In genomic region chr12:92362785-92363184, GRCh38 we compare ENCODE assay signal across 8 cellular contexts.
A peak's percentile ranks its signal among the peaks of the same experiment; 100 is the strongest.
DNase-seq lines count a peak whose midpoint lies in the region; ATAC-seq and TF ChIP-seq lines count a peak whose summit lies in the region.

No MANE protein-coding gene starts in this region.

- H3K9me3 ChIP-seq in mucosa of descending colon (no peaks in the 10 kb centered on the region), H9 (ENCODE audit: control insufficient read depth, low read depth, low read length) (no peaks in the 10 kb centered on the region)

- H2AK5ac ChIP-seq in H9 (ENCODE audit: insufficient read length, low read length): no peak overlapping the region

- H4K20me1 ChIP-seq in H9 (ENCODE audit: control insufficient read depth, insufficient read depth, insufficient read length): no peaks in the 10 kb centered on the region

- no peaks in the 10 kb centered on the region for H3K23me2 ChIP-seq in H9 (ENCODE audit: insufficient read length, low read depth, low read length, poor library complexity, severe bottlenecking)

- DNase-seq in GM13976 (ENCODE audit: low spot score) (peak; percentile 28), LHCN-M2 (ENCODE audit: low read depth) (peak; percentile 15), mucosa of descending colon (peak in 1 of 3 donors; percentile 23), NCI-H1930 (lab: John Stamatoyannopoulos, UW) (no peak), LoVo (ENCODE audit: low spot score) (no peak), H9 (no peak)

- no peaks in the 10 kb centered on the region for H3K79me1 ChIP-seq in H9 (ENCODE audit: insufficient read depth, low read depth, low read length, poor library complexity, severe bottlenecking)

- peaks cover 6% of the 10 kb centered on the region for H3K4me1 ChIP-seq in mucosa of descending colon (ENCODE audit: low read depth)
- H3K4me1 ChIP-seq in H9 (ENCODE audit: insufficient read depth, low read length): peaks cover 5% of the 10 kb centered on the region; the same call in 1 of the 2 replicates

- H3K9ac ChIP-seq in H9 (ENCODE audit: extremely low read depth, insufficient read length, low read length): no peak overlapping the region

- no peak overlapping the region for H3K4me3 ChIP-seq in mucosa of descending colon

- no peak overlapping the region for H3K56ac ChIP-seq in H9 (ENCODE audit: insufficient read length, low read depth, low read length)

- H2BK5ac ChIP-seq in H9 (ENCODE audit: insufficient read length, low read length): no peak overlapping the region

- no peak overlapping the region for H4K5ac ChIP-seq in H9 (ENCODE audit: insufficient read length, low read depth, low read length)

- H3K9me3 Mint-ChIP-seq in H9: no peaks in the 10 kb centered on the region

- H3K27me3 ChIP-seq in H9 (ENCODE audit: insufficient read depth, low read length): no peaks in the 10 kb centered on the region

- no peak overlapping the region for H3K27ac ChIP-seq in H9 (ENCODE audit: insufficient read length, low read depth, low read length)

- intact Hi-C loops in mucosa of descending colon (cut with DNase I, micrococcal nuclease): no loop called here

- ATAC-seq in GM21423 (IDR thresholded peaks at IDR 0.05; ENCODE audit: unreplicated experiment) (peak; percentile 57), mucosa of descending colon (peak; percentile 62), GM19455 (IDR thresholded peaks at IDR 0.05; ENCODE audit: unreplicated experiment) (no peak)

- no peak overlapping the region for H3K4me2 ChIP-seq in H9 (ENCODE audit: insufficient read depth, insufficient read length, low read length)

- no peak overlapping the region for H3K14ac ChIP-seq in H9 (ENCODE audit: insufficient read depth, low read length)

- H3K79me2 ChIP-seq in H9 (ENCODE audit: insufficient read depth, low read length): no peaks in the 10 kb centered on the region

- H3K27ac Mint-ChIP-seq in H9: no peak overlapping the region

- no peak overlapping the region for H2BK12ac ChIP-seq in H9 (ENCODE audit: insufficient read length, low read depth, low read length)

- WGBS in H9 (ENCODE audit: extremely low coverage, insufficient read length, low lambda C conversion rate): no CpG with 5 or more reads among the region's 3 CpGs

- H3K36me3 ChIP-seq in mucosa of descending colon (ENCODE audit: low read depth): no peaks in the 10 kb centered on the region

- no peak for TF ChIP-seq CTCF in GM13976 (IDR thresholded peaks at IDR 0.05; ENCODE audit: borderline replicate concordance, control extremely low read depth, extremely low read depth, insufficient read depth, missing control alignments)
- TF ChIP-seq CTCF in mucosa of descending colon (IDR thresholded peaks at IDR 0.05): no peak
- no peak for TF ChIP-seq CTCF in H9 (conservative IDR thresholded peaks at IDR 0.05)

- H4K91ac ChIP-seq in H9 (ENCODE audit: insufficient read length, low read depth, low read length): no peak overlapping the region

- no peak overlapping the region for H3K18ac ChIP-seq in H9 (ENCODE audit: insufficient read length, low read depth, low read length)

- H3K4me3 Mint-ChIP-seq in H9: no peak overlapping the region

- no peak overlapping the region for H2AFZ ChIP-seq in H9 (ENCODE audit: low read length)

- no peak overlapping the region for H4K8ac ChIP-seq in H9 (replicated peaks; ENCODE audit: insufficient read length, low read depth, low read length)

- no peak overlapping the region for H3K4ac ChIP-seq in H9 (ENCODE audit: low read depth, low read length)

- H2BK120ac ChIP-seq in H9 (ENCODE audit: low read depth, low read length, poor library complexity, severe bottlenecking): no peak overlapping the region

- no peak overlapping the region for H2BK20ac ChIP-seq in H9 (ENCODE audit: low read depth, low read length, poor library complexity, severe bottlenecking)

- H3K4me1 Mint-ChIP-seq in H9: peaks cover 13 to 17% of the 10 kb centered on the region in 2 experiments

- no peak overlapping the region for H3T11ph ChIP-seq in H9 (ENCODE audit: low read length)

- no peaks in the 10 kb centered on the region for H3K27me3 Mint-ChIP-seq in H9 (ENCODE audit: low read depth)

- in situ Hi-C loops in GM13976 (cut with MboI; ENCODE audit: low sequenced_read_pairs, unreplicated experiment): no loop called here

- H3K23ac ChIP-seq in H9 (ENCODE audit: insufficient read length, low read depth, low read length): no peak overlapping the region

- no peak overlapping the region for H2BK15ac ChIP-seq in H9 (ENCODE audit: low read depth, low read length)

- H3K36me3 Mint-ChIP-seq in H9 (ENCODE audit: insufficient read depth in 1 of 3, low read depth in 3 of 3): no peaks in the 10 kb centered on the region

Comparison
In these comparisons a context has a peak if more than half of its experiments do, and no peak if none do; other contexts are left out.
1. DNase-seq: peak in GM13976 (single experiment) and LHCN-M2 (single experiment); none in NCI-H1930 (0 of 2), LoVo (single experiment) and H9 (single experiment).